Comparison of ENCODE assay signal across 8 cellular contexts in genomic region chr1:1157914-1158710, GRCh38. TPM values are rescaled to one million over a fixed set of nuclear protein-coding genes. Genes with fewer than 3 reads are reported as not detected.
DNase-seq lines count a peak whose midpoint lies in the region; ATAC-seq and TF ChIP-seq lines count a peak whose summit lies in the region.

No MANE protein-coding gene starts in this region.

- H4K20me1 ChIP-seq in OCI-LY3 (ENCODE audit: insufficient read depth, low read length) (no peaks in the 10 kb centered on the region), hepatocyte (ENCODE audit: insufficient read depth, poor library complexity, severe bottlenecking) (no peaks in the 10 kb centered on the region)

- WGBS in hepatocyte (ENCODE audit: low lambda C conversion rate, missing lambda C conversion rate): 32% methylated on average over 26 of the region's 46 CpGs

- no peaks in the 10 kb centered on the region for H3K36me3 ChIP-seq in CD4-positive, alpha-beta memory T cell (ENCODE audit: insufficient read depth, low read length)
- no peaks in the 10 kb centered on the region for H3K36me3 ChIP-seq in OCI-LY3 (replicated peaks; ENCODE audit: low read depth, low read length)
- no peaks in the 10 kb centered on the region for H3K36me3 ChIP-seq in hepatocyte (replicated peaks; ENCODE audit: insufficient read depth, low read depth)

- H2AFZ ChIP-seq in OCI-LY3 (ENCODE audit: low read depth, low read length) (peak overlapping the region; percentile 37; the same call in 1 of the 2 replicates), hepatocyte (peak overlapping the region; percentile 57)

- peaks cover 0 to 3% of the 10 kb centered on the region in 2 donors for H3K9me3 ChIP-seq in CD4-positive, alpha-beta memory T cell (ENCODE audit: control insufficient read depth in 1 of 2, low read length in 2 of 2)
- H3K9me3 ChIP-seq in OCI-LY3 (ENCODE audit: insufficient read depth, low read length) (no peaks in the 10 kb centered on the region), hepatocyte (ENCODE audit: low read depth) (no peaks in the 10 kb centered on the region)

- H3K4me1 ChIP-seq in CD4-positive, alpha-beta memory T cell (ENCODE audit: insufficient read depth, low read length): peaks cover 8% of the 10 kb centered on the region
- H3K4me1 ChIP-seq in OCI-LY3 (ENCODE audit: low read length) (peaks cover 6% of the 10 kb centered on the region), hepatocyte (ENCODE audit: insufficient read depth) (peaks cover 13% of the 10 kb centered on the region)

- H3K4me1 Mint-ChIP-seq in CD4-positive, alpha-beta memory T cell: peaks cover 0 to 8% (median under 1%) of the 10 kb centered on the region in 4 donors

- peak overlapping the region; percentile 56 to 78 for H3K4me3 ChIP-seq in CD4-positive, alpha-beta memory T cell (ENCODE audit: low read length in 2 of 2)
- peak overlapping the region; percentile 95 for H3K4me3 ChIP-seq in OCI-LY3 (ENCODE audit: low read length)
- H3K4me3 ChIP-seq in astrocyte of the cerebellum (ENCODE audit: low read depth, low read length): peak overlapping the region; percentile 41
- peak overlapping the region; percentile 9 for H3K4me3 ChIP-seq in hepatocyte

- ATAC-seq in GM21529 (IDR thresholded peaks at IDR 0.05; ENCODE audit: unreplicated experiment) (peak; percentile 57), GM18520 (IDR thresholded peaks at IDR 0.05; ENCODE audit: unreplicated experiment) (no peak), HG03039 (IDR thresholded peaks at IDR 0.05; ENCODE audit: unreplicated experiment) (no peak)

- no peaks in the 10 kb centered on the region for H3K27me3 ChIP-seq in CD4-positive, alpha-beta memory T cell (ENCODE audit: insufficient read depth, low read length)
- H3K27me3 ChIP-seq in OCI-LY3 (ENCODE audit: low read depth, low read length): no peaks in the 10 kb centered on the region
- H3K27me3 ChIP-seq in hepatocyte: no peaks in the 10 kb centered on the region

- H3K79me2 ChIP-seq in OCI-LY3 (ENCODE audit: low read length) (no peaks in the 10 kb centered on the region), hepatocyte (peaks cover 2% of the 10 kb centered on the region)

- no peaks in the 10 kb centered on the region for H3K9me2 ChIP-seq in hepatocyte (replicated peaks; ENCODE audit: insufficient read depth)

- in situ Hi-C loops in astrocyte of the cerebellum (cut with HindIII; ENCODE audit: low sequenced_read_pairs): no loop called here

- peak overlapping the region; percentile 97 for H3K9ac ChIP-seq in OCI-LY3 (ENCODE audit: low read length)

- H3K9me3 Mint-ChIP-seq in CD4-positive, alpha-beta memory T cell: peaks cover 2 to 26% (median 11%) of the 10 kb centered on the region in 8 donors

- H3K4me2 ChIP-seq in OCI-LY3 (ENCODE audit: low read length): peak overlapping the region; percentile 94
- H3K4me2 ChIP-seq in hepatocyte: peak overlapping the region; percentile 95

- TF ChIP-seq CTCF in OCI-LY3 (IDR thresholded peaks at IDR 0.05; ENCODE audit: low read depth, low read length) (no peak), astrocyte of the cerebellum (IDR thresholded peaks at IDR 0.05; ENCODE audit: low read depth, low read length, missing control alignments) (no peak), hepatocyte (IDR thresholded peaks at IDR 0.05; ENCODE audit: poor library complexity) (no peak)

- H3K4me3 Mint-ChIP-seq in CD4-positive, alpha-beta memory T cell: peak overlapping the region in 5 of 8 donors; percentile 21 to 70 (median 63)

- POLR2A ChIA-PET in CD4-positive, alpha-beta memory T cell (lab: Charles Lee; ENCODE audit: partially characterized antibody): interaction anchor here (0.6 to 2.8 kb wide), 16 partner anchors 10 to 665 kb away, joined by 3 to 17 read pairs (median 4); partner anchors contain the start of genes B3GALT6, ISG15, SDF4 and TNFRSF18

- H3K27me3 Mint-ChIP-seq in CD4-positive, alpha-beta memory T cell: no peaks in the 10 kb centered on the region

- CTCF ChIA-PET in CD4-positive, alpha-beta memory T cell (lab: Charles Lee; ENCODE audit: partially characterized antibody): interaction anchor here (1.1 to 1.6 kb wide), 2 partner anchors 36 to 71 kb away, joined by 3 to 4 read pairs; no protein-coding TSS in a partner anchor

- intact Hi-C loops in CD4-positive, alpha-beta memory T cell (cut with micrococcal nuclease): loop anchor here (5.0 kb wide), 1 partner anchor 49 kb away; the partner anchor contains the start of gene TNFRSF18

- peak overlapping the region; percentile 86 for H3K27ac ChIP-seq in CD4-positive, alpha-beta memory T cell (ENCODE audit: low read depth, low read length)
- peak overlapping the region; percentile 55 for H3K27ac ChIP-seq in OCI-LY3 (ENCODE audit: low read length)
- peak overlapping the region; percentile 99 for H3K27ac ChIP-seq in hepatocyte

- peak overlapping the region in 1 of 7 donors; percentile 30 for H3K27ac Mint-ChIP-seq in CD4-positive, alpha-beta memory T cell

- peak in 4 of 5 donors; percentile 26 to 45 (median 34) for DNase-seq in CD4-positive, alpha-beta memory T cell
- no peak for DNase-seq in astrocyte of the cerebellum (ENCODE audit: low read depth)
- DNase-seq in hepatocyte (ENCODE audit: low spot score): peak; percentile 73
- DNase-seq in putamen (ENCODE audit: low spot score): peak; percentile 89

- peaks cover 0 to 1% of the 10 kb centered on the region in 2 donors for H3K36me3 Mint-ChIP-seq in CD4-positive, alpha-beta memory T cell

RNA-seq across cellular contexts. Expression of gene TTLL10, which starts 15.6 kb away (rescaled TPM):
- not detected for total RNA-seq in CD4-positive, alpha-beta memory T cell
- polyA plus RNA-seq in CD4-positive, alpha-beta memory T cell: under 1 TPM; 0.27 to 0.45 TPM
- total RNA-seq in hepatocyte: not detected in 2 replicates
- 0.38 and 0.69 TPM in 2 replicates for polyA plus RNA-seq in hepatocyte

RNA-seq across cellular contexts. Expression of gene C1orf159, which starts 42.2 kb away (rescaled TPM):
- 10 to 100 TPM; 15.0 to 15.1 TPM for total RNA-seq in CD4-positive, alpha-beta memory T cell
- polyA plus RNA-seq in CD4-positive, alpha-beta memory T cell: 1 to 10 TPM; 3.8 to 7.9 TPM
- 7.1 and 9.2 TPM in 2 replicates for total RNA-seq in hepatocyte
- polyA plus RNA-seq in hepatocyte: 21.7 and 25.1 TPM in 2 replicates

RNA-seq across cellular contexts. Expression of gene TNFRSF18, which starts 48.3 kb away (rescaled TPM):
- 1 to 10 TPM; 8.0 to 8.6 TPM for total RNA-seq in CD4-positive, alpha-beta memory T cell
- polyA plus RNA-seq in CD4-positive, alpha-beta memory T cell: 10 to 100 TPM; 22.1 to 27.1 TPM
- total RNA-seq in hepatocyte: not detected in 2 replicates
- 0.86 and 1.3 TPM in 2 replicates for polyA plus RNA-seq in hepatocyte

RNA-seq across cellular contexts. Expression of gene TNFRSF4, which starts 55.8 kb away (rescaled TPM):
- total RNA-seq in CD4-positive, alpha-beta memory T cell: 10 to 100 TPM; 13.5 to 15.5 TPM
- 10 to 100 TPM; 63.2 to 75.1 TPM for polyA plus RNA-seq in CD4-positive, alpha-beta memory T cell
- 0.28 TPM in 1 of 2 replicates, not detected in the other for total RNA-seq in hepatocyte
- 0.34 TPM in 1 of 2 replicates, not detected in the other for polyA plus RNA-seq in hepatocyte

Comparison
In these comparisons a context has a peak if more than half of its experiments do, and no peak if none do; other contexts are left out.
1. H3K4me3 ChIP-seq: peak in every context shown above with its lines; median percentile 95 in OCI-LY3; 67 in CD4-positive, alpha-beta memory T cell; 41 in astrocyte of the cerebellum; 9 in hepatocyte.